Comparison of ENCODE assay signal across 1 cellular context in the genomic region with DNA sequence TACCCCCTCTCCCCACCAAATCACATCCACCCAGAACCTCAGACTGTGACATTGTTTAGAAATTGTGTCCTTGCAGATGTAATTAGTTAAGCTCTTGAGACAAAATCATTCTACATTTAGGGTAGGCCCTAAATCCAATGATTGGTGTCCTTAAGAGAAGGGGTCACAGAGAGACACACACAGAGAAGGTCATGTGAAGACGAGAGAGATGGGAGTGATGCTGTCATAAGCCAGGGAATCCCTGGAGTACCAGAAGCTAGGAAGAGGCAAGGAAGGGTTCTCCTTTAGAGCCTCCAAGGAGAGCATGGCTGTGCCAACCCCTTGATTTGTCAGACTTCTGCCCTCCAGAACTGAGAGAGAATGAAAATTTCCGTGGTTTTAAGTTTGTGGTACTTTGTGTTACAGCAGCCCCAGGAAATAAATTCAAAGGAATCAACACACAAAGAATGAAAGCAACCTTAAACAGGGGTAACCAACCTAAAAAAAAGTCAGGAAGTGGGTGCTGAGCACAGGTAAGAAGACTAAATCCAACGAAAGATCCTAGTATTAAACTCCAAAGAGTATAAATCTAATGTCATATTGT.
TF ChIP-seq lines count a peak whose summit lies in the region.

No MANE protein-coding gene starts in this region.

TF ChIP-seq in H1, 55 proteins besides CTCF, POLR2A, EP300 and RAD21:
- TF ChIP-seq, protein P1, sequence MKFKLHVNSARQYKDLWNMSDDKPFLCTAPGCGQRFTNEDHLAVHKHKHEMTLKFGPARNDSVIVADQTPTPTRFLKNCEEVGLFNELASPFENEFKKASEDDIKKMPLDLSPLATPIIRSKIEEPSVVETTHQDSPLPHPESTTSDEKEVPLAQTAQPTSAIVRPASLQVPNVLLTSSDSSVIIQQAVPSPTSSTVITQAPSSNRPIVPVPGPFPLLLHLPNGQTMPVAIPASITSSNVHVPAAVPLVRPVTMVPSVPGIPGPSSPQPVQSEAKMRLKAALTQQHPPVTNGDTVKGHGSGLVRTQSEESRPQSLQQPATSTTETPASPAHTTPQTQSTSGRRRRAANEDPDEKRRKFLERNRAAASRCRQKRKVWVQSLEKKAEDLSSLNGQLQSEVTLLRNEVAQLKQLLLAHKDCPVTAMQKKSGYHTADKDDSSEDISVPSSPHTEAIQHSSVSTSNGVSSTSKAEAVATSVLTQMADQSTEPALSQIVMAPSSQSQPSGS (IDR thresholded peaks at IDR 0.05; ENCODE audit: low read length): no peak
- TF ChIP-seq BCL11A (IDR thresholded peaks at IDR 0.05; ENCODE audit: low read depth in 2 of 2, low read length in 2 of 2) (no peak), CREB1 (IDR thresholded peaks at IDR 0.05) (no peak), BRCA1 (IDR thresholded peaks at IDR 0.05; ENCODE audit: low read depth, low read length) (no peak)
